13 cellular contexts compared by ENCODE assay signal in the genomic region with DNA sequence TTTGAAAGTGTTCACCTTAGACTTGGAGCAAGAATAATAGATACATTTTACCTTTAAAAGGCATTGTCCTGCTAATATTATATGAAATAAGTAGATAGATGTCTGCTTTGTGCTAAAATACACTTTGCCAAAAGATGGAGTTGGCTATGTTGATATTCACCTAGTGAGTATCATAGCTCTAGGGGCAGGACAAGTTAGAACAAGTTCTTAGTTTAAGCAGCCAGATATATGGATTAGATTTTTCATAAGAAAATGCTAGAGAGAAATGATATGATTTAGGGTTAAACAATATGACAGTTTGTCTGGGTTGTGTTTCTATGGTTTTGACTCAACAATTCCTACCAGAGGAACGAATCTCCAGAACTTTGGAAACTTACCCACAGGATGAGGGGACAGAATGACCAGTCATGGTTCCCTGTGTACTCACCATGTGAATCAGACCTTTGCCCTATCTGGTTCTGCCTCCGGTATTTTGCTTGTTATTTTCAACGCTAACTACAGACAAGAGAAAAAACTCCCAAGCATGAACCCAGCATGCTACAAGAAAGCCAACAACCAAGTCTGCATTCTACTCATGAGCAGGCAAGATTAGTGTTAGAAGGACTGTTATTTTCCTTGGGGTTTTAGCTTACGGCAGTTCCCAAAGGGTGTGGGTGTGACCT. TPM values are rescaled to one million over a fixed set of nuclear protein-coding genes. Genes with fewer than 3 reads are reported as not detected.
DNase-seq lines count a peak whose midpoint lies in the region; ATAC-seq, FAIRE-seq and TF ChIP-seq lines count a peak whose summit lies in the region.
"Had no signal": no experiment of that assay in that cellular context is flagged by ENCODE, and none has a peak within 500 bp of the region (broad histone marks: within the 10 kb centered on the region; RNA-seq: fewer than 3 reads in every experiment).

No MANE protein-coding gene starts in this region.

- no peak for TF ChIP-seq CTCF in HepG2 (CRISPR knock-in tag; IDR thresholded peaks at IDR 0.05)

- peaks cover 62% of the 10 kb centered on the region for H3K79me2 ChIP-seq in HepG2 (ENCODE audit: insufficient read depth, low read length)

- peaks cover 2 to 11% of the 10 kb centered on the region in 2 donors for H3K27me3 Mint-ChIP-seq in CD4-positive, alpha-beta memory T cell

- H3K36me3 ChIP-seq in CD4-positive, alpha-beta memory T cell (ENCODE audit: insufficient read depth, low read length), result no peaks in the 10 kb centered on the region
- peaks cover 5 to 14% of the 10 kb centered on the region in 2 experiments for H3K36me3 ChIP-seq in HepG2 (replicated peaks in 1 of 2; ENCODE audit: control insufficient read depth in 1 of 2, insufficient read depth in 2 of 2, low read length in 2 of 2)
- H3K36me3 ChIP-seq: prostate gland had no signal

- no TSS peak for BruUV-seq in HepG2 (replicated peaks; lab: Mats Ljungman, UMichigan)

- H3K9ac ChIP-seq in HepG2 (ENCODE audit: insufficient read depth, low read depth, low read length), result peak overlapping the region; percentile 98

- H3K4me3 Mint-ChIP-seq in CD4-positive, alpha-beta memory T cell, result peak overlapping the region; percentile 34 to 92 (median 63)

- no peaks in the 10 kb centered on the region for H3K36me3 Mint-ChIP-seq in CD4-positive, alpha-beta memory T cell

- POLR2A ChIA-PET in CD4-positive, alpha-beta memory T cell (lab: Charles Lee; ENCODE audit: partially characterized antibody), result interaction anchor here (0.6 kb wide), 2 partner anchors 109 kb away, joined by 3 read pairs; no protein-coding TSS in a partner anchor
- POLR2A ChIA-PET in HepG2 (lab: Yijun Ruan, JAX), result interaction anchor here (0.8 to 2.2 kb wide), 6 partner anchors 8 to 19 kb away, joined by 3 to 28 read pairs (median 5); no protein-coding TSS in a partner anchor

- H3K9me3 ChIP-seq in CD4-positive, alpha-beta memory T cell (ENCODE audit: control insufficient read depth in 1 of 2, low read length in 2 of 2), result no peaks in the 10 kb centered on the region
- no peaks in the 10 kb centered on the region for H3K9me3 ChIP-seq in HepG2 (ENCODE audit: low read length)
- H3K9me3 ChIP-seq: prostate gland had no signal

- H2AFZ ChIP-seq in HepG2 (ENCODE audit: low read length), result no peak overlapping the region

- in situ Hi-C loops in HepG2 (cut with HindIII; ENCODE audit: extremely low pct_ligation_motif_present, low pct_unique_long_range_greater_than_20kb), result no loop called here

- TF ChIP-seq POLR2A in HepG2 (IDR thresholded peaks at IDR 0.05; ENCODE audit: insufficient read depth in 1 of 2, low read depth in 2 of 2, low read length in 2 of 2) (peak; percentile 56 to 83), GM12891 (IDR thresholded peaks at IDR 0.05; ENCODE audit: low read depth, low read length) (no peak)

- H4K20me1 ChIP-seq in HepG2 (ENCODE audit: insufficient read depth, low read length), result no peaks in the 10 kb centered on the region

- CTCF ChIA-PET in CD4-positive, alpha-beta memory T cell (lab: Charles Lee; ENCODE audit: partially characterized antibody), result interaction anchor here (1.5 to 4.9 kb wide), 6 partner anchors 18 to 225 kb away, joined by 3 to 84 read pairs (median 34); no protein-coding TSS in a partner anchor
- CTCF ChIA-PET in HepG2 (lab: Yijun Ruan, JAX; ENCODE audit: low intra/inter-chr PET ratio, low total read pairs), result no interaction called here

- H3K4me1 Mint-ChIP-seq in CD4-positive, alpha-beta memory T cell, result peaks cover 15 to 51% (median 36%) of the 10 kb centered on the region in 4 donors

- no peak overlapping the region for H3K27ac ChIP-seq in CD4-positive, alpha-beta memory T cell (ENCODE audit: low read depth, low read length)
- H3K27ac ChIP-seq in HepG2 (ENCODE audit: extremely low read length, insufficient read depth, low read length), result peak overlapping the region; percentile 95
- H3K27ac ChIP-seq: prostate gland had no signal

- WGBS in HepG2 (ENCODE audit: low lambda C conversion rate), result 0% methylated on average over 4 of the region's 4 CpGs

- H3K4me3 ChIP-seq in CD4-positive, alpha-beta memory T cell (ENCODE audit: low read length in 2 of 2), result peak overlapping the region in 1 of 2 donors; percentile 25
- peak overlapping the region; percentile 84 to 98 (median 98); a peak in 5 of 6 replicates for H3K4me3 ChIP-seq in HepG2 (replicated peaks in 1 of 3; ENCODE audit: insufficient read depth in 1 of 3, low read depth in 2 of 3, low read length in 3 of 3)
- H3K4me3 ChIP-seq: prostate gland had no signal

- peak; percentile 98 for FAIRE-seq in HepG2 (lab: Jason Lieb, UNC)
- no peak for FAIRE-seq in GM12891 (lab: Jason Lieb, UNC)

- H3K4me2 ChIP-seq in HepG2 (ENCODE audit: low read depth, low read length), result peak overlapping the region; percentile 98

- ATAC-seq in HepG2 (peak; percentile 69), HG02642 (IDR thresholded peaks at IDR 0.05; ENCODE audit: poor library complexity, unreplicated experiment) (no peak), GM19395 (IDR thresholded peaks at IDR 0.05; ENCODE audit: unreplicated experiment) (no peak)

- intact Hi-C loops in CD4-positive, alpha-beta memory T cell (cut with micrococcal nuclease), result no loop called here
- intact Hi-C loops in HepG2 (cut with micrococcal nuclease; ENCODE audit: unreplicated experiment), result loop anchor here (5.0 kb wide), 2 partner anchors 117 to 308 kb away; partner anchors contain the start of gene SCYL3

- TF ChIP-seq EP300 in HepG2 (IDR thresholded peaks at IDR 0.05; ENCODE audit: low read depth in 2 of 2, low read length in 2 of 2), result peak in 1 of 2 experiments; percentile 70; a peak in 2 of 4 replicates
- peak; percentile 32; the same call in 1 of the 2 replicates for TF ChIP-seq EP300 in HepG2 (CRISPR knock-in tag; IDR thresholded peaks at IDR 0.05; ENCODE audit: borderline replicate concordance)

- no peak for DNase-seq in CD4-positive, alpha-beta memory T cell
- DNase-seq in HuH-7.5 (ENCODE audit: low spot score), result peak; percentile 22
- peak; percentile 40 to 45 for DNase-seq in activated T-cell treated with anti-CD3 and anti-CD28 coated beads, Interleukin-2, amount 50 U/mL, for 48 hours
- DNase-seq in HepG2 (ENCODE audit: low spot score), result peak; percentile 89
- no peak for DNase-seq in GM12891 (ENCODE audit: insufficient read length, low spot score)
- no peak for DNase-seq in effector CD8-positive, alpha-beta T cell (lab: John Stamatoyannopoulos, UW)
- DNase-seq: GOT3, hypothalamus, midbrain, NCI-H1436 treated with DMSO at 0.1 percent for 48 hours had no signal

- no peaks in the 10 kb centered on the region for H3K9me3 Mint-ChIP-seq in CD4-positive, alpha-beta memory T cell

- no peak for TF ChIP-seq RAD21 in HepG2 (CRISPR knock-in tag; IDR thresholded peaks at IDR 0.05)

- peaks cover 52% of the 10 kb centered on the region for H3K4me1 ChIP-seq in CD4-positive, alpha-beta memory T cell (ENCODE audit: insufficient read depth, low read length)
- H3K4me1 ChIP-seq in HepG2 (ENCODE audit: insufficient read depth, low read length), result peaks cover 75% of the 10 kb centered on the region
- H3K4me1 ChIP-seq: prostate gland had no signal

- no peaks in the 10 kb centered on the region for H3K27me3 ChIP-seq in CD4-positive, alpha-beta memory T cell (ENCODE audit: insufficient read depth, low read length)
- no peaks in the 10 kb centered on the region; a peak in 1 of 5 replicates for H3K27me3 ChIP-seq in HepG2 (ENCODE audit: control insufficient read depth in 1 of 2, insufficient read depth in 2 of 2, low read length in 2 of 2)

- H3K27ac Mint-ChIP-seq in CD4-positive, alpha-beta memory T cell, result peak overlapping the region in 3 of 7 donors; percentile 24 to 61 (median 30)

RNA-seq across cellular contexts. Expression of gene F5, which starts 1.7 kb away (rescaled TPM):
- 1 to 10 TPM; 4.9 to 6.1 TPM for total RNA-seq in CD4-positive, alpha-beta memory T cell
- polyA plus RNA-seq in CD4-positive, alpha-beta memory T cell, result 1 to 10 TPM; 1.4 to 3.3 TPM
- 38.3 and 38.5 TPM in 2 replicates for total RNA-seq in HepG2 (2016; rRNA removed; fragmentation: Illumina TruSeq; extraction: Trizol)
- total RNA-seq in HepG2 (2016; cell fraction: cytosol; rRNA removed; fragmentation: Illumina TruSeq; extraction: Trizol; ENCODE audit: low read depth), result 6.6 and 9.4 TPM in 2 replicates
- total RNA-seq in HepG2 (2016; cell fraction: insoluble cytoplasmic fraction; rRNA removed; fragmentation: Illumina TruSeq; extraction: Trizol), result 33.8 and 35.2 TPM in 2 replicates
- 11.9 and 15.3 TPM in 2 replicates for total RNA-seq in HepG2 (2016; cell fraction: membrane; rRNA removed; fragmentation: Illumina TruSeq; extraction: Trizol)
- 102 and 119 TPM in 2 replicates for total RNA-seq in HepG2 (2016; cell fraction: nucleus; rRNA removed; fragmentation: Illumina TruSeq; extraction: Trizol)
- 64.0 and 65.5 TPM in 2 replicates for polyA plus RNA-seq in HepG2 (2011; rRNA removed)
- polyA plus RNA-seq in HepG2 (2011; cell fraction: cytosol; rRNA removed), result 20.1 and 37.4 TPM in 2 replicates
- polyA plus RNA-seq in HepG2 (2011; cell fraction: nucleus; rRNA removed), result 61.3 and 88.6 TPM in 2 replicates
- polyA plus RNA-seq in HepG2 (2012), result 145 and 175 TPM in 2 replicates
- polyA plus RNA-seq in HepG2 (2016; cell fraction: cytosol; fragmentation: Illumina TruSeq; extraction: Trizol; ENCODE audit: low read depth), result 5.8 and 7.1 TPM in 2 replicates
- 50.8 and 58.7 TPM in 2 replicates for polyA plus RNA-seq in HepG2 (2016; cell fraction: insoluble cytoplasmic fraction; fragmentation: Illumina TruSeq; extraction: Trizol; ENCODE audit: low read depth)
- 13.1 and 13.9 TPM in 2 replicates for polyA plus RNA-seq in HepG2 (2016; cell fraction: membrane; fragmentation: Illumina TruSeq; extraction: Trizol; ENCODE audit: low read depth)
- polyA plus RNA-seq in HepG2 (2016; cell fraction: nucleus; fragmentation: Illumina TruSeq; extraction: Trizol; ENCODE audit: insufficient read depth, low read depth), result 177 and 188 TPM in 2 replicates
- 0.02 and 35.4 TPM in 2 replicates for polyA minus RNA-seq in HepG2 (2011; rRNA and poly(A)+ RNA removed; ENCODE audit: low replicate concordance)
- polyA minus RNA-seq in HepG2 (2011; cell fraction: cytosol; rRNA and poly(A)+ RNA removed), result 46.0 and 76.1 TPM in 2 replicates
- polyA minus RNA-seq in HepG2 (2011; cell fraction: nucleus; rRNA and poly(A)+ RNA removed), result 133 and 175 TPM in 2 replicates
- not detected for polyA plus RNA-seq in GM12891 (2012; ENCODE audit: low read depth, missing spikeins)

RNA-seq across cellular contexts. Expression of gene SELP, which starts 45.3 kb away (rescaled TPM):
- 1 to 10 TPM; 1.9 to 2.2 TPM for total RNA-seq in CD4-positive, alpha-beta memory T cell
- 1 to 10 TPM in 1 of 2 donors, not detected in 1; 1.4 TPM for polyA plus RNA-seq in CD4-positive, alpha-beta memory T cell
- not detected in 2 replicates for total RNA-seq in HepG2 (2016; rRNA removed; fragmentation: Illumina TruSeq; extraction: Trizol)
- not detected in 2 replicates for total RNA-seq in HepG2 (2016; cell fraction: cytosol; rRNA removed; fragmentation: Illumina TruSeq; extraction: Trizol; ENCODE audit: low read depth)
- total RNA-seq in HepG2 (2016; cell fraction: insoluble cytoplasmic fraction; rRNA removed; fragmentation: Illumina TruSeq; extraction: Trizol), result not detected in 2 replicates
- not detected in 2 replicates for total RNA-seq in HepG2 (2016; cell fraction: membrane; rRNA removed; fragmentation: Illumina TruSeq; extraction: Trizol)
- not detected in 2 replicates for total RNA-seq in HepG2 (2016; cell fraction: nucleus; rRNA removed; fragmentation: Illumina TruSeq; extraction: Trizol)
- polyA plus RNA-seq in HepG2 (2011; rRNA removed), result 0.11 TPM in 1 of 2 replicates, not detected in the other
- polyA plus RNA-seq in HepG2 (2011; cell fraction: cytosol; rRNA removed), result not detected in 2 replicates
- polyA plus RNA-seq in HepG2 (2011; cell fraction: nucleus; rRNA removed), result not detected in 2 replicates
- not detected in 2 replicates for polyA plus RNA-seq in HepG2 (2012)
- not detected in 2 replicates for polyA plus RNA-seq in HepG2 (2016; cell fraction: cytosol; fragmentation: Illumina TruSeq; extraction: Trizol; ENCODE audit: low read depth)
- polyA plus RNA-seq in HepG2 (2016; cell fraction: insoluble cytoplasmic fraction; fragmentation: Illumina TruSeq; extraction: Trizol; ENCODE audit: low read depth), result not detected in 2 replicates
- polyA plus RNA-seq in HepG2 (2016; cell fraction: membrane; fragmentation: Illumina TruSeq; extraction: Trizol; ENCODE audit: low read depth), result not detected in 2 replicates
- polyA plus RNA-seq in HepG2 (2016; cell fraction: nucleus; fragmentation: Illumina TruSeq; extraction: Trizol; ENCODE audit: insufficient read depth, low read depth), result not detected in 2 replicates
- polyA minus RNA-seq in HepG2 (2011; rRNA and poly(A)+ RNA removed; ENCODE audit: low replicate concordance), result not detected in 2 replicates
- polyA minus RNA-seq in HepG2 (2011; cell fraction: cytosol; rRNA and poly(A)+ RNA removed), result not detected in 2 replicates
- polyA minus RNA-seq in HepG2 (2011; cell fraction: nucleus; rRNA and poly(A)+ RNA removed), result not detected in 2 replicates
- 0.40 TPM for polyA plus RNA-seq in GM12891 (2012; ENCODE audit: low read depth, missing spikeins)

Comparison
In these comparisons a context has a peak if more than half of its experiments do, and no peak if none do; other contexts are left out.
1. DNase-seq: peak in HuH-7.5 (single experiment), activated T-cell treated with anti-CD3 and anti-CD28 coated beads, Interleukin-2, amount 50 U/mL, for 48 hours (2 of 2) and HepG2 (single experiment); none in CD4-positive, alpha-beta memory T cell (0 of 5), GM12891 (single experiment) and effector CD8-positive, alpha-beta T cell (single experiment).